In genomic region chr6:34227656-34228421, GRCh38 we compare ENCODE assay signal across 14 cellular contexts. TPM values are rescaled to one million over a fixed set of nuclear protein-coding genes. Genes with fewer than 3 reads are reported as not detected.
DNase-seq lines count a peak whose midpoint lies in the region; ATAC-seq, FAIRE-seq and TF ChIP-seq lines count a peak whose summit lies in the region.
"Had no signal": no experiment of that assay in that cellular context is flagged by ENCODE, and none has a peak within 500 bp of the region (broad histone marks: within the 10 kb centered on the region; RNA-seq: fewer than 3 reads in every experiment).

No MANE protein-coding gene starts in this region.

- no peaks in the 10 kb centered on the region for H3K9me3 Mint-ChIP-seq in natural killer cell treated with Interleukin-12 subunit alpha and Interleukin-12 subunit beta and Interleukin-15 and Interleukin-18, amount 100 ng/mL, for 72 hours
- H3K9me3 Mint-ChIP-seq in natural killer cell = no peaks in the 10 kb centered on the region
- H3K9me3 Mint-ChIP-seq: HFFc6 had no signal

- TF ChIP-seq CTCF in natural killer cell (IDR thresholded peaks at IDR 0.05) (no peak), A673 (conservative IDR thresholded peaks at IDR 0.05; ENCODE audit: low read depth, low read length) (no peak)

- no peak overlapping the region for H3K27ac ChIP-seq in A673 (ENCODE audit: low read depth, low read length, poor library complexity, severe bottlenecking)
- H3K27ac ChIP-seq: SJSA1, upper lobe of right lung had no signal

- no peaks in the 10 kb centered on the region for H3K27me3 Mint-ChIP-seq in natural killer cell treated with Interleukin-12 subunit alpha and Interleukin-12 subunit beta and Interleukin-15 and Interleukin-18, amount 100 ng/mL, for 72 hours
- no peaks in the 10 kb centered on the region for H3K27me3 Mint-ChIP-seq in natural killer cell (ENCODE audit: low read depth in 2 of 2)
- H3K27me3 Mint-ChIP-seq: activated CD4-positive, alpha-beta T cell treated with anti-CD3 and anti-CD28 coated beads for 36 hours had no signal

- H3K27ac Mint-ChIP-seq in natural killer cell treated with Interleukin-12 subunit alpha and Interleukin-12 subunit beta and Interleukin-15 and Interleukin-18, amount 100 ng/mL, for 72 hours = no peak overlapping the region
- peak overlapping the region in 1 of 2 donors; percentile 94 for H3K27ac Mint-ChIP-seq in natural killer cell
- H3K27ac Mint-ChIP-seq: HFFc6 had no signal

- peaks cover 6 to 11% of the 10 kb centered on the region in 2 donors for H3K4me1 Mint-ChIP-seq in natural killer cell treated with Interleukin-12 subunit alpha and Interleukin-12 subunit beta and Interleukin-15 and Interleukin-18, amount 100 ng/mL, for 72 hours (ENCODE audit: low read depth in 2 of 2)
- H3K4me1 Mint-ChIP-seq in natural killer cell = peaks cover 6% of the 10 kb centered on the region in 2 donors

- ATAC-seq in natural killer cell treated with Interleukin-12 subunit alpha and Interleukin-12 subunit beta and Interleukin-15 and Interleukin-18, amount 100 ng/mL, for 72 hours = no peak
- no peak for ATAC-seq in natural killer cell
- ATAC-seq: activated CD4-positive, alpha-beta T cell treated with anti-CD3 and anti-CD28 coated beads for 36 hours; upper lobe of right lung had no signal

- intact Hi-C loops in natural killer cell (cut with micrococcal nuclease) = no loop called here
- intact Hi-C loops in A673 (cut with micrococcal nuclease; ENCODE audit: unreplicated experiment) = no loop called here

- peak; percentile 58 for DNase-seq in natural killer cell treated with Interleukin-12 subunit alpha and Interleukin-12 subunit beta and Interleukin-15 and Interleukin-18, amount 100 ng/mL, for 72 hours (ENCODE audit: low spot score)
- DNase-seq in natural killer cell = no peak
- DNase-seq in SKM-1 treated with dmso at 0.1 percent for 144 hours (lab: John Stamatoyannopoulos, UW; ENCODE audit: unreplicated experiment) = peak; percentile 28
- peak; percentile 74 for DNase-seq in islet precursor cell
- DNase-seq in urothelium cell line (ENCODE audit: low spot score) = peak; percentile 70
- DNase-seq in NCI-H128 (lab: John Stamatoyannopoulos, UW; ENCODE audit: unreplicated experiment) = no peak
- DNase-seq in A673 (ENCODE audit: low spot score) = no peak
- no peak for DNase-seq in NCI-H2227 treated with DMSO at 0.1 percent for 48 hours (lab: John Stamatoyannopoulos, UW)
- DNase-seq: HFFc6, NCI-H1417, NCI-H526 treated with DMSO at 0.1 percent for 48 hours, upper lobe of right lung had no signal

- H3K4me1 ChIP-seq in A673 (ENCODE audit: insufficient read depth, low read length, poor library complexity, severe bottlenecking) = peaks cover 14% of the 10 kb centered on the region

- BruUV-seq in A673 (replicated peaks; lab: Mats Ljungman, UMichigan) = no TSS peak

- CTCF ChIA-PET in A673 (lab: Charles Lee) = no interaction called here

- no peak for FAIRE-seq in urothelium cell line (lab: Jason Lieb, UNC)

- H3K27me3 ChIP-seq in A673 (replicated peaks; ENCODE audit: insufficient read depth, low read depth, low read length, poor library complexity) = no peaks in the 10 kb centered on the region
- H3K27me3 ChIP-seq: SJSA1, upper lobe of right lung had no signal

- H3K4me3 Mint-ChIP-seq in natural killer cell treated with Interleukin-12 subunit alpha and Interleukin-12 subunit beta and Interleukin-15 and Interleukin-18, amount 100 ng/mL, for 72 hours = no peak overlapping the region
- no peak overlapping the region for H3K4me3 Mint-ChIP-seq in natural killer cell
- H3K4me3 Mint-ChIP-seq: activated CD4-positive, alpha-beta T cell treated with anti-CD3 and anti-CD28 coated beads for 36 hours; HFFc6 had no signal

- no peaks in the 10 kb centered on the region for H3K36me3 ChIP-seq in A673 (ENCODE audit: insufficient read depth, low read length, poor library complexity, severe bottlenecking)
- H3K36me3 ChIP-seq: SJSA1, upper lobe of right lung had no signal

- no peaks in the 10 kb centered on the region for H3K36me3 Mint-ChIP-seq in natural killer cell treated with Interleukin-12 subunit alpha and Interleukin-12 subunit beta and Interleukin-15 and Interleukin-18, amount 100 ng/mL, for 72 hours
- no peaks in the 10 kb centered on the region for H3K36me3 Mint-ChIP-seq in natural killer cell

- POLR2A ChIA-PET in A673 (lab: Charles Lee; ENCODE audit: low non-redundant PET) = no interaction called here

- no peaks in the 10 kb centered on the region for H3K9me3 ChIP-seq in A673 (ENCODE audit: low read depth, low read length, poor library complexity, severe bottlenecking)
- H3K9me3 ChIP-seq: SJSA1, upper lobe of right lung had no signal

- no peak overlapping the region for H3K4me3 ChIP-seq in A673 (ENCODE audit: low read depth, low read length, poor library complexity, severe bottlenecking)
- H3K4me3 ChIP-seq: SJSA1, upper lobe of right lung had no signal

RNA-seq across cellular contexts. Expression of gene HMGA1, which starts 8.8 kb away (rescaled TPM):
- 100 to 1,000 TPM; 151 to 556 TPM for total RNA-seq in natural killer cell treated with Interleukin-12 subunit alpha and Interleukin-12 subunit beta and Interleukin-15 and Interleukin-18, amount 100 ng/mL, for 72 hours
- 10 to 100 TPM; 63.1 to 84.2 (median 77.3) TPM for total RNA-seq in natural killer cell
- total RNA-seq in A673 (2021) = 248 and 290 TPM in 2 replicates

RNA-seq across cellular contexts. Expression of gene SMIM29, which starts 21.0 kb away (rescaled TPM):
- total RNA-seq in natural killer cell treated with Interleukin-12 subunit alpha and Interleukin-12 subunit beta and Interleukin-15 and Interleukin-18, amount 100 ng/mL, for 72 hours = 10 to 100 TPM; 15.9 to 20.9 TPM
- 10 to 100 TPM; 30.8 to 48.0 (median 39.7) TPM for total RNA-seq in natural killer cell
- 19.1 and 24.0 TPM in 2 replicates for total RNA-seq in A673 (2021)

Comparison
In these comparisons a context has a peak if more than half of its experiments do, and no peak if none do; other contexts are left out.
1. DNase-seq: peak in natural killer cell treated with Interleukin-12 subunit alpha and Interleukin-12 subunit beta and Interleukin-15 and Interleukin-18, amount 100 ng/mL, for 72 hours (single experiment), SKM-1 treated with dmso at 0.1 percent for 144 hours (single experiment), islet precursor cell (single experiment) and urothelium cell line (single experiment); none in natural killer cell (single experiment), NCI-H128 (single experiment), A673 (single experiment) and NCI-H2227 treated with DMSO at 0.1 percent for 48 hours (single experiment).